In the genomic region with DNA sequence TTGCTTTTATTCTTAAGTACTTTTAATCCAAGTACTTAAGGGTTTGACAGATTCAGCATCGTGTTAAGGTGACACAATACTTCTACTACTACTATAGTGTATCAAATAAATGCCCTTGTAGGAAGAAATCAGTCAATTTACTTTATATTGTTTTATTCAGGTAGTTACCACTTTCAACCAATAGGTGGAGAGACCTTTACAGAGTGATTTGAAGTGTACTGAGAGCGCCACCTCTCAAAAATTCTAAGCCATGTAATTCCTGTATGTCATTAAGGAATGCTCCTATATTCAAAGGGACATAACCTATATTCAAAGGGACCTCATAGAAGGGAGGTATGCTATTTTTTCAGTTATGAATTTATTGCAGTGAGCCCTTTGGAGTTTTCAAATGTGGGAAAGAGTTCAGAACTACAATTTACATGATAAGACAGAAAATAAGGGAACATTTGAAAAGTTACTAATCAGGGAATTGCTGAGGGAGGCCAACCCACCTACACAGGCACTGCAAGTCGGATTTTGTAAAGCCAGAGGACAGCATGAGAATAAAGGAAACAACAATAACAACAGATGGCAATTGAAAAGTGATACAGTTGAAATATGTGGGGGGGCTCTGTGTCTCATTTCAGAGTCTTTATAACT, we compare ENCODE assay signal across 8 cellular contexts.
DNase-seq lines count a peak whose midpoint lies in the region; ATAC-seq and TF ChIP-seq lines count a peak whose summit lies in the region.

No MANE protein-coding gene starts in this region.

- peak; percentile 70 for ATAC-seq in GM18873 (IDR thresholded peaks at IDR 0.05; ENCODE audit: low FRiP score, unreplicated experiment)
- peak; percentile 87 for ATAC-seq in HG03060 (IDR thresholded peaks at IDR 0.05; ENCODE audit: low read depth, unreplicated experiment)

- no peak overlapping the region for H3K4me3 ChIP-seq in cardiac fibroblast (replicated peaks in 1 of 2; ENCODE audit: low read depth in 2 of 2, low read length in 2 of 2)
- no peak overlapping the region for H3K4me3 ChIP-seq in spleen

- H3K4me1 ChIP-seq in spleen = no peaks in the 10 kb centered on the region

- WGBS in spleen, 5 donors = 33 to 41% (median 34%) methylated on average over 3 of the region's 3 CpGs

- peak; percentile 4 for DNase-seq in AG20443 (ENCODE audit: low spot score)
- peak; percentile 7 for DNase-seq in NCI-H345 (lab: John Stamatoyannopoulos, UW)
- peak; percentile 62 to 73 for DNase-seq in cardiac fibroblast (ENCODE audit: low read depth in 2 of 2)
- DNase-seq in spleen = no peak
- DNase-seq in nucleus accumbens (lab: John Stamatoyannopoulos, UW) = no peak
- no peak for DNase-seq in amniotic stem cell (lab: John Stamatoyannopoulos, UW)

- TF ChIP-seq CTCF in cardiac fibroblast (IDR thresholded peaks at IDR 0.05; ENCODE audit: low read depth, low read length) (peak; percentile 60), spleen (IDR thresholded peaks at IDR 0.05 in 8 of 11, conservative IDR thresholded peaks at IDR 0.05 in 3 of 11) (peak in 7 of 11 experiments; percentile 11 to 42 (median 35))

- no peaks in the 10 kb centered on the region for H3K9me3 ChIP-seq in spleen

- H3K27ac ChIP-seq in spleen = no peak overlapping the region

- TF ChIP-seq POLR2A in spleen (IDR thresholded peaks at IDR 0.05) = no peak

- intact Hi-C loops in spleen (cut with DNase I; ENCODE audit: low total_unique reads) = no loop called here

- H3K27me3 ChIP-seq in spleen (replicated peaks in 1 of 7) = no peaks in the 10 kb centered on the region

- no peaks in the 10 kb centered on the region for H3K36me3 ChIP-seq in spleen

Comparison
In these comparisons a context has a peak if more than half of its experiments do, and no peak if none do; other contexts are left out.
1. DNase-seq: peak in AG20443 (single experiment), NCI-H345 (single experiment) and cardiac fibroblast (2 of 2); none in spleen (single experiment), nucleus accumbens (0 of 56) and amniotic stem cell (single experiment).